22 cellular contexts compared by ENCODE assay signal in the genomic region with DNA sequence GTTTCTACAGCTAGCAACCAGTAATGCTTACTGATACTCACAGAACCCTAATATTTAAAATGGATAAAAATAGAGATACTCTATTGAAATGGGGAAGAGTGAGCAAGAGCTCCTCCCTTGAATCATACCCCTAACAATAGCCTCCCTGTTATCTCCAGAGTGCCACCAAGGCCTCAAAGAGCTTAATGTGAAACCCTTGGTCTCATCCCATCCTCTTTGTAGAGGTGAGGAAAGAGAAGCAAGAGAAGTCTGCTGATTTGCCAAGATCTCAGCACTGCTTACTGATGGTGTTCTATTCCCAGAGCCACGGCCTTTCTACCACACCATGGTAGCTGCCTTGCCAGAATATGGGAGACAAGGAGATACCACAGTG.
DNase-seq lines count a peak whose midpoint lies in the region; ATAC-seq and TF ChIP-seq lines count a peak whose summit lies in the region.
"Had no signal": no experiment of that assay in that cellular context is flagged by ENCODE, and none has a peak within 500 bp of the region (broad histone marks: within the 10 kb centered on the region; RNA-seq: fewer than 3 reads in every experiment).

No MANE protein-coding gene starts in this region.

- intact Hi-C loops in CD4-positive, alpha-beta T cell (cut with DNase I, micrococcal nuclease): no loop called here

- H3K27me3 ChIP-seq in layer of hippocampus (ENCODE audit: control insufficient read depth, insufficient read depth, low read length): no peaks in the 10 kb centered on the region
- H3K27me3 ChIP-seq in CD4-positive, alpha-beta T cell (ENCODE audit: control insufficient read depth, insufficient read depth, low read length): no peaks in the 10 kb centered on the region
- H3K27me3 ChIP-seq: BLaER1 had no signal

- ATAC-seq in stimulated activated naive CD8-positive, alpha-beta T cell treated with anti-CD3 and anti-CD28 coated beads, Interleukin-15, amount 100 ng/mL, for 72 hours: no peak
- no peak for ATAC-seq in stimulated activated naive CD8-positive, alpha-beta T cell treated with anti-CD3 and anti-CD28 coated beads, Interleukin-15, Interleukin-2, amounts not matched to agents 100 U/mL and 50 U/mL, for 24 hours
- ATAC-seq in GM19035 (IDR thresholded peaks at IDR 0.05; ENCODE audit: unreplicated experiment): no peak
- ATAC-seq in CD4-positive, alpha-beta T cell (ENCODE audit: poor library complexity): no peak

- no peak overlapping the region for H3K4me3 Mint-ChIP-seq in stimulated activated naive CD8-positive, alpha-beta T cell treated with anti-CD3 and anti-CD28 coated beads, Interleukin-15, amount 100 ng/mL, for 72 hours
- H3K4me3 Mint-ChIP-seq in CD4-positive, alpha-beta T cell: no peak overlapping the region
- H3K4me3 Mint-ChIP-seq: B cell; CD4-positive, CD25-positive, alpha-beta regulatory T cell; CD8-positive, alpha-beta memory T cell; HFFc6 had no signal

- POLR2A ChIA-PET in CD4-positive, alpha-beta T cell (lab: Charles Lee): no interaction called here

- peaks cover 8% of the 10 kb centered on the region for H3K4me1 Mint-ChIP-seq in stimulated activated naive CD8-positive, alpha-beta T cell treated with anti-CD3 and anti-CD28 coated beads, Interleukin-15, amount 100 ng/mL, for 72 hours
- H3K4me1 Mint-ChIP-seq in CD4-positive, alpha-beta T cell (ENCODE audit: low read depth): no peaks in the 10 kb centered on the region
- H3K4me1 Mint-ChIP-seq: CD8-positive, alpha-beta memory T cell had no signal

- H3K27ac ChIP-seq in layer of hippocampus (ENCODE audit: low read depth, low read length): peak overlapping the region; percentile 16
- no peak overlapping the region for H3K27ac ChIP-seq in CD4-positive, alpha-beta T cell (ENCODE audit: low read depth, low read length)
- H3K27ac ChIP-seq: 22Rv1, BLaER1, C4-2B had no signal

- no peak for DNase-seq in stimulated activated naive CD8-positive, alpha-beta T cell treated with anti-CD3 and anti-CD28 coated beads, Interleukin-15, amount 100 ng/mL, for 72 hours
- DNase-seq in stimulated activated naive CD8-positive, alpha-beta T cell treated with anti-CD3 and anti-CD28 coated beads, Interleukin-15, Interleukin-2, amounts not matched to agents 100 U/mL and 50 U/mL, for 24 hours: no peak
- DNase-seq in pons (ENCODE audit: low spot score): peak; percentile 72
- DNase-seq in NCI-H526 (lab: John Stamatoyannopoulos, UW): no peak
- no peak for DNase-seq in CD4-positive, alpha-beta T cell
- DNase-seq in cerebellum (ENCODE audit: low spot score): no peak
- DNase-seq: Calu3; CD4-positive, CD25-positive, alpha-beta regulatory T cell; CD8-positive, alpha-beta memory T cell; COR-L47; DMS53; DMS79 treated with DMSO at 0.1 percent for 48 hours; GF-D8; GOT3; HFFc6 had no signal

- TF ChIP-seq CTCF in CD4-positive, alpha-beta T cell (IDR thresholded peaks at IDR 0.05): no peak

- H3K9me3 Mint-ChIP-seq in stimulated activated naive CD8-positive, alpha-beta T cell treated with anti-CD3 and anti-CD28 coated beads, Interleukin-15, amount 100 ng/mL, for 72 hours: no peaks in the 10 kb centered on the region
- H3K9me3 Mint-ChIP-seq in CD4-positive, alpha-beta T cell: no peaks in the 10 kb centered on the region
- H3K9me3 Mint-ChIP-seq: CD8-positive, alpha-beta memory T cell; HFFc6 had no signal

- H3K9me3 ChIP-seq in CD4-positive, alpha-beta T cell (ENCODE audit: control insufficient read depth, low read length): no peaks in the 10 kb centered on the region
- H3K9me3 ChIP-seq: BLaER1, HAP-1 had no signal

- H3K27ac Mint-ChIP-seq in stimulated activated naive CD8-positive, alpha-beta T cell treated with anti-CD3 and anti-CD28 coated beads, Interleukin-15, amount 100 ng/mL, for 72 hours: peak overlapping the region; percentile 9 to 54
- no peak overlapping the region for H3K27ac Mint-ChIP-seq in CD4-positive, alpha-beta T cell
- H3K27ac Mint-ChIP-seq: B cell; CD4-positive, CD25-positive, alpha-beta regulatory T cell; CD8-positive, alpha-beta memory T cell; HFFc6 had no signal

- H3K36me3 Mint-ChIP-seq in CD4-positive, alpha-beta T cell (ENCODE audit: low read depth): no peaks in the 10 kb centered on the region
- H3K36me3 Mint-ChIP-seq: CD8-positive, alpha-beta memory T cell had no signal

- CTCF ChIA-PET in CD4-positive, alpha-beta T cell (lab: Charles Lee): no interaction called here

- no peaks in the 10 kb centered on the region for H3K27me3 Mint-ChIP-seq in stimulated activated naive CD8-positive, alpha-beta T cell treated with anti-CD3 and anti-CD28 coated beads, Interleukin-15, amount 100 ng/mL, for 72 hours
- no peaks in the 10 kb centered on the region for H3K27me3 Mint-ChIP-seq in CD4-positive, alpha-beta T cell
